25 cellular contexts compared by ENCODE assay signal in the genomic region with DNA sequence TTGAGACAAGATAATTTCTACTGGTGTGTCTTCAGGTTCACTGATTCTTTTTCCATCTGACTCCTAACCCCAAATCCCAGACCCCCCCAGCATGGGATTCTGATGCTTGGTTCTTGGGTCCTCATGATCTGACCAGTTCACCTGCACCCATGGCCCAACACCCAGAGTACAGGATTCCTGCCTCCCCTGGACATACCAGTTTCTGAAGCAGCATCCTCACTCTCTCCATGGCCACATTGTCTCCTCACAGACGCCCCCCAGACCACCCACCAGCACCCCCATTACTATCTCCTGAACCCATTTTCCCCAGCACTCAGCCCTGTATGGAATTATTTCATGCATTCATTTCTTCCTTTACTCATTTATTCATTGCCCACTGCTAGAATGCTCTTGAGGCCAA. TPM values are rescaled to one million over a fixed set of nuclear protein-coding genes. Genes with fewer than 3 reads are reported as not detected.
DNase-seq lines count a peak whose midpoint lies in the region; ATAC-seq lines count a peak whose summit lies in the region.
"Had no signal": no experiment of that assay in that cellular context is flagged by ENCODE, and none has a peak within 500 bp of the region (broad histone marks: within the 10 kb centered on the region; RNA-seq: fewer than 3 reads in every experiment).

No MANE protein-coding gene starts in this region.

- H3K9me3 ChIP-seq in BLaER1: peaks cover 59% of the 10 kb centered on the region
- peaks cover 30 to 88% (median 59%) of the 10 kb centered on the region in 11 experiments for H3K9me3 ChIP-seq in BLaER1 treated with 17β-estradiol and CSF1 and Interleukin-3, amounts not matched to agents 10 nM and 100 nM (replicated peaks in 1 of 11)
- H3K9me3 ChIP-seq: testis had no signal

- H3K4me3 ChIP-seq in BLaER1: peak overlapping the region; percentile 31
- peak overlapping the region in 1 of 10 experiments; percentile 22; a peak in 1 of 20 replicates for H3K4me3 ChIP-seq in BLaER1 treated with 17β-estradiol and CSF1 and Interleukin-3, amounts not matched to agents 10 nM and 100 nM
- H3K4me3 ChIP-seq: GM12878, hepatocyte, left ventricle myocardium inferior, sigmoid colon, testis had no signal

- H3K4me3 Mint-ChIP-seq in activated CD4-positive, alpha-beta memory T cell treated with anti-CD3 and anti-CD28 coated beads, Interleukin-2, amount 10 ng/mL, durations not matched to agents 7 days and 5 days: peak overlapping the region; percentile 40
- H3K4me3 Mint-ChIP-seq in naive thymus-derived CD8-positive, alpha-beta T cell: peak overlapping the region; percentile 48 to 87 (median 82)

- no peak for ATAC-seq in naive thymus-derived CD8-positive, alpha-beta T cell
- no peak for ATAC-seq in esophagus mucosa
- ATAC-seq: GM12878 had no signal

- H3K9ac ChIP-seq in BLaER1: no peak overlapping the region
- H3K9ac ChIP-seq in BLaER1 treated with 17β-estradiol and CSF1 and Interleukin-3, amounts not matched to agents 10 nM and 100 nM: no peak overlapping the region

- peaks cover 56% of the 10 kb centered on the region for H3K36me3 Mint-ChIP-seq in activated CD4-positive, alpha-beta memory T cell treated with anti-CD3 and anti-CD28 coated beads, Interleukin-2, amount 10 ng/mL, durations not matched to agents 7 days and 5 days (ENCODE audit: low read depth)
- peaks cover 2 to 22% (median 17%) of the 10 kb centered on the region in 3 donors for H3K36me3 Mint-ChIP-seq in naive thymus-derived CD8-positive, alpha-beta T cell

- POLR2A ChIA-PET in activated CD4-positive, alpha-beta memory T cell treated with anti-CD3 and anti-CD28 coated beads, Interleukin-2, amount 10 ng/mL, durations not matched to agents 7 days and 5 days (lab: Charles Lee): interaction anchor here (0.9 to 2.5 kb wide), 7 partner anchors 11 to 574 kb away, joined by 3 to 18 read pairs (median 4); a partner anchor contains a TSS
- POLR2A ChIA-PET in naive thymus-derived CD8-positive, alpha-beta T cell (lab: Charles Lee): interaction anchor here (1.0 to 3.1 kb wide), 10 partner anchors 12 to 146 kb away, joined by 3 to 19 read pairs (median 5); a partner anchor contains a TSS

- peak overlapping the region; percentile 93 for H3K27ac Mint-ChIP-seq in activated CD4-positive, alpha-beta memory T cell treated with anti-CD3 and anti-CD28 coated beads, Interleukin-2, amount 10 ng/mL, durations not matched to agents 7 days and 5 days
- H3K27ac Mint-ChIP-seq in naive thymus-derived CD8-positive, alpha-beta T cell: peak overlapping the region; percentile 91 to 99 (median 97)

- H3K27ac ChIP-seq in BLaER1: 0 out of 2 replicates have a peak overlapping the region, but pooled peaks have one; percentile 21
- H3K27ac ChIP-seq in BLaER1 treated with 17β-estradiol and CSF1 and Interleukin-3, amounts not matched to agents 10 nM and 100 nM: peak overlapping the region in 9 of 11 experiments; percentile 10 to 70 (median 65); a peak in 13 of 22 replicates
- H3K27ac ChIP-seq: epithelial cell of prostate, hepatocyte, left ventricle myocardium inferior, sigmoid colon, testis had no signal

- H3K36me3 ChIP-seq in BLaER1: no peaks in the 10 kb centered on the region; the same call in 1 of the 2 replicates
- H3K36me3 ChIP-seq in BLaER1 treated with 17β-estradiol and CSF1 and Interleukin-3, amounts not matched to agents 10 nM and 100 nM: peaks cover 0 to 5% (median 0%) of the 10 kb centered on the region in 11 experiments; a peak in 2 of 22 replicates
- H3K36me3 ChIP-seq: left ventricle myocardium inferior, sigmoid colon had no signal

- H3K9me3 Mint-ChIP-seq in activated CD4-positive, alpha-beta memory T cell treated with anti-CD3 and anti-CD28 coated beads, Interleukin-2, amount 10 ng/mL, durations not matched to agents 7 days and 5 days: peaks cover 31% of the 10 kb centered on the region
- peaks cover 0 to 45% (median 18%) of the 10 kb centered on the region in 9 donors for H3K9me3 Mint-ChIP-seq in naive thymus-derived CD8-positive, alpha-beta T cell

- no peak for DNase-seq in activated CD4-positive, alpha-beta memory T cell treated with anti-CD3 and anti-CD28 coated beads, Interleukin-2, amount 10 ng/mL, durations not matched to agents 7 days and 5 days
- no peak for DNase-seq in naive thymus-derived CD8-positive, alpha-beta T cell
- DNase-seq in SW480 (ENCODE audit: low spot score): no peak
- DNase-seq in HK-2 (ENCODE audit: unreplicated experiment): no peak
- DNase-seq: activated CD4-positive, CD25-positive, alpha-beta regulatory T cell; cerebellar nuclear complex; COR-L47; DMS79 treated with DMSO at 0.1 percent for 48 hours; foreskin fibroblast; KBM-7; left ventricle myocardium inferior; NCI-H146; NCI-H526; sigmoid colon; T-helper 9 cell; testis had no signal

- H3K4me1 ChIP-seq in BLaER1: peaks cover 61% of the 10 kb centered on the region
- H3K4me1 ChIP-seq in BLaER1 treated with 17β-estradiol and CSF1 and Interleukin-3, amounts not matched to agents 10 nM and 100 nM: peaks cover 29 to 59% (median 49%) of the 10 kb centered on the region in 10 experiments
- H3K4me1 ChIP-seq: left ventricle myocardium inferior, sigmoid colon, testis had no signal

- H3K27me3 ChIP-seq in BLaER1: no peaks in the 10 kb centered on the region
- no peaks in the 10 kb centered on the region for H3K27me3 ChIP-seq in BLaER1 treated with 17β-estradiol and CSF1 and Interleukin-3, amounts not matched to agents 10 nM and 100 nM
- H3K27me3 ChIP-seq: hepatocyte, testis had no signal

- peak overlapping the region; percentile 74 for H3K4me2 ChIP-seq in BLaER1
- peak overlapping the region; percentile 59 to 89 (median 68); a peak in 21 of 22 replicates for H3K4me2 ChIP-seq in BLaER1 treated with 17β-estradiol and CSF1 and Interleukin-3, amounts not matched to agents 10 nM and 100 nM
- H3K4me2 ChIP-seq: hepatocyte had no signal

- peaks cover 64% of the 10 kb centered on the region for H3K4me1 Mint-ChIP-seq in activated CD4-positive, alpha-beta memory T cell treated with anti-CD3 and anti-CD28 coated beads, Interleukin-2, amount 10 ng/mL, durations not matched to agents 7 days and 5 days
- H3K4me1 Mint-ChIP-seq in naive thymus-derived CD8-positive, alpha-beta T cell: peaks cover 40 to 75% (median 68%) of the 10 kb centered on the region in 4 donors

- H4K20me1 ChIP-seq in BLaER1: no peaks in the 10 kb centered on the region
- H4K20me1 ChIP-seq in BLaER1 treated with 17β-estradiol and CSF1 and Interleukin-3, amounts not matched to agents 10 nM and 100 nM: no peaks in the 10 kb centered on the region

- H3K27me3 Mint-ChIP-seq in activated CD4-positive, alpha-beta memory T cell treated with anti-CD3 and anti-CD28 coated beads, Interleukin-2, amount 10 ng/mL, durations not matched to agents 7 days and 5 days: peaks cover 3% of the 10 kb centered on the region
- H3K27me3 Mint-ChIP-seq in naive thymus-derived CD8-positive, alpha-beta T cell: no peaks in the 10 kb centered on the region

- CTCF ChIA-PET in activated CD4-positive, alpha-beta memory T cell treated with anti-CD3 and anti-CD28 coated beads, Interleukin-2, amount 10 ng/mL, durations not matched to agents 7 days and 5 days (lab: Charles Lee): interaction anchor here (1.2 to 2.2 kb wide), 2 partner anchors 38 to 136 kb away, joined by 3 to 6 read pairs; no protein-coding TSS in a partner anchor

RNA-seq across cellular contexts. Expression of a gene that starts 0.9 kb away (rescaled TPM):
- not detected for total RNA-seq in activated CD4-positive, alpha-beta memory T cell treated with anti-CD3 and anti-CD28 coated beads, Interleukin-2, amount 10 ng/mL, durations not matched to agents 7 days and 5 days
- total RNA-seq in naive thymus-derived CD8-positive, alpha-beta T cell: not detected
- polyA plus RNA-seq in naive thymus-derived CD8-positive, alpha-beta T cell: not detected
- total RNA-seq in esophagus mucosa: not detected
- total RNA-seq: GM12878, hepatocyte, left ventricle myocardium inferior, RPMI7951, sigmoid colon, SK-MEL-5, testis had no signal
- polyA plus RNA-seq: GM12878, hepatocyte, neural cell, sigmoid colon had no signal

RNA-seq across cellular contexts. Expression of a gene that starts 2.4 kb away (rescaled TPM):
- not detected for total RNA-seq in activated CD4-positive, alpha-beta memory T cell treated with anti-CD3 and anti-CD28 coated beads, Interleukin-2, amount 10 ng/mL, durations not matched to agents 7 days and 5 days
- not detected for total RNA-seq in naive thymus-derived CD8-positive, alpha-beta T cell
- not detected for polyA plus RNA-seq in naive thymus-derived CD8-positive, alpha-beta T cell
- not detected for total RNA-seq in esophagus mucosa
- total RNA-seq: GM12878, hepatocyte, left ventricle myocardium inferior, RPMI7951, sigmoid colon, SK-MEL-5, testis had no signal
- polyA plus RNA-seq: GM12878, hepatocyte, neural cell, sigmoid colon had no signal

RNA-seq across cellular contexts. Expression of a gene that starts 9.9 kb away (rescaled TPM):
- not detected for total RNA-seq in activated CD4-positive, alpha-beta memory T cell treated with anti-CD3 and anti-CD28 coated beads, Interleukin-2, amount 10 ng/mL, durations not matched to agents 7 days and 5 days
- not detected for total RNA-seq in naive thymus-derived CD8-positive, alpha-beta T cell
- polyA plus RNA-seq in naive thymus-derived CD8-positive, alpha-beta T cell: not detected
- total RNA-seq in esophagus mucosa: not detected
- total RNA-seq: GM12878, hepatocyte, left ventricle myocardium inferior, RPMI7951, sigmoid colon, SK-MEL-5 had no signal
- polyA plus RNA-seq: GM12878, hepatocyte, neural cell, sigmoid colon had no signal

RNA-seq across cellular contexts. Expression of a gene that starts 10.7 kb away (rescaled TPM):
- total RNA-seq in activated CD4-positive, alpha-beta memory T cell treated with anti-CD3 and anti-CD28 coated beads, Interleukin-2, amount 10 ng/mL, durations not matched to agents 7 days and 5 days: not detected
- not detected for total RNA-seq in naive thymus-derived CD8-positive, alpha-beta T cell
- not detected for polyA plus RNA-seq in naive thymus-derived CD8-positive, alpha-beta T cell
- total RNA-seq in esophagus mucosa: not detected
- total RNA-seq: GM12878, hepatocyte, left ventricle myocardium inferior, RPMI7951, sigmoid colon, SK-MEL-5 had no signal
- polyA plus RNA-seq: GM12878, hepatocyte, neural cell, sigmoid colon had no signal

RNA-seq across cellular contexts. Expression of a gene that starts 19.7 kb away (rescaled TPM):
- total RNA-seq in activated CD4-positive, alpha-beta memory T cell treated with anti-CD3 and anti-CD28 coated beads, Interleukin-2, amount 10 ng/mL, durations not matched to agents 7 days and 5 days: not detected
- not detected for total RNA-seq in naive thymus-derived CD8-positive, alpha-beta T cell
- polyA plus RNA-seq in naive thymus-derived CD8-positive, alpha-beta T cell: not detected
- not detected for total RNA-seq in esophagus mucosa
- total RNA-seq: GM12878, hepatocyte, left ventricle myocardium inferior, RPMI7951, sigmoid colon, SK-MEL-5, testis had no signal
- polyA plus RNA-seq: GM12878, hepatocyte, neural cell, sigmoid colon had no signal
